Comparison of ENCODE assay signal across 8 cellular contexts in the genomic region with DNA sequence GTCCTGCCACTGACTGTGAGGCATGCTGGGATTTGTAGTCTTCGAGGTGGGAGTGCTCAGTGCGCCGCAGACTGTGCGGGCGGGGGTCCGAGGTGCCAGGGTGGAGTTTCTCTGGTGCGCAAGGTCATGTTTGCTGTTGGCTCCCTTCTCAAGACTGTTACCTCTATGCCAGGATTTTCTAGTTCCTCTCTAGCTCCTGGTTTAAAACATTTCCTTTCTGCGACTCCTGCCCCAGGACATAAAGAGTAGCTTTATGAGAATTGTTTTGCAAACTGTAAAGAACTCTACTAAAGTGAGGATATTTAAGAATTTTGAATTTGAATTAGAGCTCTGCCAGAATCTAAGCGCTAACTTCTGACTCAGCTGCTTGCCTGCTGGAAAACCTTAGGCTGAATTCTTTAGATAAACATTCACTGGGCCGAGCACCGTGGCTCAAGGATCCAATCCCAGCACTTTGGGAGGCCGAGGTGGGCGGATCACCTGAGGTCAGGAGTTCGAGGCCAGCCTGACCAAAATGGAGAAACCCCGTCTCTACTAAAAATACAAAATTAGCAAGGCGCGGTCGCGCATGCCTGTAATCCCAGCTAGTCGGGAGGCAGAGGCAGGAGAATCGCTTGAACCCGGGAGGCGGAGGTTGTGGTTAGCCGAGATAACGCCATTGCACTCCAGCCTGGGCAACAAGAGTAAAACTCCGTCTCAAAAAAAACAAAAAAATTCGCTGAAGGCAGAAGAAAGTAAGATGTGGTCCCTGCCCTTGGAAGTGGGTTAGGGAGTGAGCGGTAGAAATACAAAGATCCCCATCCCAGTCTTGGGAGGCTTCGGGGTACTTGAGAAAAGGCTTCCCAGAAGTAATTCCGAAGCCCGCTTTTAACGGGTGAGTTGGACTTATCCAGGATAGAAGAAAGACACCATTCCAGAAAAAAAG. TPM values are rescaled to one million over a fixed set of nuclear protein-coding genes. Genes with fewer than 3 reads are reported as not detected.
DNase-seq lines count a peak whose midpoint lies in the region; TF ChIP-seq lines count a peak whose summit lies in the region.

No MANE protein-coding gene starts in this region.

- peaks cover 1% of the 10 kb centered on the region for H3K36me3 Mint-ChIP-seq in activated naive CD4-positive, alpha-beta T cell treated with anti-CD3 and anti-CD28 coated beads, Interleukin-2, amount 50 U/mL, for 24 hours
- peaks cover 19% of the 10 kb centered on the region for H3K36me3 Mint-ChIP-seq in brain

- no peak for TF ChIP-seq CTCF in brain (conservative IDR thresholded peaks at IDR 0.05)

- H3K27me3 ChIP-seq in layer of hippocampus (ENCODE audit: control insufficient read depth, insufficient read depth, low read length) (no peaks in the 10 kb centered on the region), thymus (ENCODE audit: control insufficient read depth, insufficient read depth) (no peaks in the 10 kb centered on the region)

- peak overlapping the region; percentile 82 for H3K4me3 ChIP-seq in thymus (ENCODE audit: low read length)

- H3K4me3 Mint-ChIP-seq in activated naive CD4-positive, alpha-beta T cell treated with anti-CD3 and anti-CD28 coated beads, Interleukin-2, amount 50 U/mL, for 24 hours = peak overlapping the region; percentile 92
- H3K4me3 Mint-ChIP-seq in brain = peak overlapping the region; percentile 93 to 99 (median 94)

- H3K4me1 ChIP-seq in thymus (ENCODE audit: control insufficient read depth, insufficient read depth, low read length) = peaks cover 4% of the 10 kb centered on the region

- H3K9me3 ChIP-seq in thymus (ENCODE audit: control insufficient read depth) = no peaks in the 10 kb centered on the region

- no peaks in the 10 kb centered on the region for H3K9me3 Mint-ChIP-seq in activated naive CD4-positive, alpha-beta T cell treated with anti-CD3 and anti-CD28 coated beads, Interleukin-2, amount 50 U/mL, for 24 hours
- H3K9me3 Mint-ChIP-seq in brain = peaks cover 0 to 10% (median 7%) of the 10 kb centered on the region in 5 experiments

- 68% methylated on average over 32 of the region's 32 CpGs for WGBS in thymus

- no peaks in the 10 kb centered on the region for H3K27me3 Mint-ChIP-seq in activated naive CD4-positive, alpha-beta T cell treated with anti-CD3 and anti-CD28 coated beads, Interleukin-2, amount 50 U/mL, for 24 hours
- H3K27me3 Mint-ChIP-seq in brain = peaks cover 28% of the 10 kb centered on the region

- peak overlapping the region; percentile 99 for H3K27ac ChIP-seq in layer of hippocampus (ENCODE audit: low read depth, low read length)
- peak overlapping the region; percentile 100 for H3K27ac ChIP-seq in thymus (ENCODE audit: low read depth)

- H3K4me1 Mint-ChIP-seq in activated naive CD4-positive, alpha-beta T cell treated with anti-CD3 and anti-CD28 coated beads, Interleukin-2, amount 50 U/mL, for 24 hours = peaks cover 26% of the 10 kb centered on the region
- peaks cover 32% of the 10 kb centered on the region for H3K4me1 Mint-ChIP-seq in brain

- no peak for DNase-seq in activated naive CD4-positive, alpha-beta T cell treated with Interleukin-2 at 50 U/mL for 16 hours
- DNase-seq in NCI-H69 (lab: John Stamatoyannopoulos, UW) (peak; percentile 94), NCI-H345 (lab: John Stamatoyannopoulos, UW) (no peak)
- DNase-seq in stimulated activated CD4-positive, alpha-beta T cell treated with anti-CD3 and anti-CD28 coated beads, Interleukin-2, amount 100 ng/mL, for 48 hours = no peak

- H3K36me3 ChIP-seq in thymus (ENCODE audit: control insufficient read depth, insufficient read depth) = no peaks in the 10 kb centered on the region

- H3K27ac Mint-ChIP-seq in activated naive CD4-positive, alpha-beta T cell treated with anti-CD3 and anti-CD28 coated beads, Interleukin-2, amount 50 U/mL, for 24 hours = peak overlapping the region; percentile 100
- H3K27ac Mint-ChIP-seq in brain = peak overlapping the region; percentile 96 to 100 (median 100)

RNA-seq across cellular contexts. Expression of a gene that starts 1.0 kb away (rescaled TPM):
- polyA plus RNA-seq in brain (ENCODE audit: insufficient read depth, low read depth, low replicate concordance) = 26.9 TPM
- polyA plus RNA-seq in thymus = 34.3 TPM

RNA-seq across cellular contexts. Expression of a gene that starts 28.1 kb away (rescaled TPM):
- polyA plus RNA-seq in brain (ENCODE audit: insufficient read depth, low read depth, low replicate concordance) = not detected
- 1.9 TPM for polyA plus RNA-seq in thymus
